Comparison of ENCODE assay signal across 29 cellular contexts in the genomic region with DNA sequence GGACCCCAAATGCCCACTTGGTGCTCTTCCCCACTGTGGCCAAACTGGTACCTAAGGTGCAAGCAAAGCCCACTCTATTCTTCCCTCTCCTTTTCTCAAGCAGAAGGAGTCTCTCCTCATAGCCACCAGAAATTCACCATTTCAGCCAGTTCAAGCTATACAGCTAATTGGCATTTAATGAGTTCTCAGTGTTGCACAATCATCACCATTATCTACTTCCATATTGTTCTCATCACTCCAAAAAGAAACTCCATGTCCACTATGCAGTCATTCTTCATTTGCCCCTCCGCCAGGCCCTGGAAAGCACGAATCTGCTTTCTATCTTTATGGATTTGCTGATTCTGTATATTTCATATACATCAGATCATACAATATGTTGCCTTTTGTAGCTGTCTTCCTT. TPM values are rescaled to one million over a fixed set of nuclear protein-coding genes. Genes with fewer than 3 reads are reported as not detected.
A peak's percentile ranks its signal among the peaks of the same experiment; 100 is the strongest.
DNase-seq lines count a peak whose midpoint lies in the region; ATAC-seq, FAIRE-seq and TF ChIP-seq lines count a peak whose summit lies in the region.
"Had no signal": no experiment of that assay in that cellular context is flagged by ENCODE, and none has a peak within 500 bp of the region (broad histone marks: within the 10 kb centered on the region; RNA-seq: fewer than 3 reads in every experiment).

No MANE protein-coding gene starts in this region.

- TF ChIP-seq CTCF in IMR-90 (conservative IDR thresholded peaks at IDR 0.05; ENCODE audit: low read depth, low read length) (no peak), K562 (IDR thresholded peaks at IDR 0.05 in 2 of 3, conservative IDR thresholded peaks at IDR 0.05 in 1 of 3; ENCODE audit: insufficient read depth in 2 of 3, low read depth in 1 of 3, low read length in 3 of 3) (no peak)

- no peaks in the 10 kb centered on the region for H3K79me2 ChIP-seq in K562 (ENCODE audit: control insufficient read depth, insufficient read depth, low read length)

- no peak overlapping the region for H2AK5ac ChIP-seq in IMR-90 (ENCODE audit: low read depth, low read length)

- H2BK15ac ChIP-seq in IMR-90 (ENCODE audit: low read depth, low read length) = no peak overlapping the region

- peaks cover 0 to 33% (median 17%) of the 10 kb centered on the region in 11 donors for H3K9me3 Mint-ChIP-seq in naive thymus-derived CD4-positive, alpha-beta T cell

- TF ChIP-seq EP300 in Ishikawa (IDR thresholded peaks at IDR 0.05; ENCODE audit: borderline replicate concordance) (no peak), K562 (IDR thresholded peaks at IDR 0.05; ENCODE audit: low read length) (no peak)

- H3K27me3 Mint-ChIP-seq in naive thymus-derived CD4-positive, alpha-beta T cell = peaks cover 4 to 23% (median 16%) of the 10 kb centered on the region in 5 donors

- WGBS in IMR-90 (ENCODE audit: extremely low coverage in 2 of 2, insufficient read length in 1 of 2), 2 experiments = no CpG with 5 or more reads among the region's 2 CpGs
- 31% methylated on average over 2 of the region's 2 CpGs for WGBS in K562 (ENCODE audit: insufficient coverage, low coverage, missing lambda C conversion rate)

- no peak overlapping the region for H3K56ac ChIP-seq in IMR-90 (ENCODE audit: extremely low read depth, insufficient read depth, low read length)

- no peak overlapping the region for H2BK20ac ChIP-seq in IMR-90 (ENCODE audit: low read depth, low read length)

- no peak overlapping the region for H3K4me2 ChIP-seq in IMR-90 (ENCODE audit: low read depth, low read length)
- H3K4me2 ChIP-seq in K562 (ENCODE audit: insufficient read depth, low read length) = no peak overlapping the region
- H3K4me2 ChIP-seq: BLaER1 had no signal

- no TSS peak for BruUV-seq in IMR-90 (replicated peaks; lab: Mats Ljungman, UMichigan)
- no TSS peak for BruUV-seq in K562 (replicated peaks; lab: Mats Ljungman, UMichigan)

- H3K79me1 ChIP-seq in IMR-90 (ENCODE audit: low read depth in 1 of 2, low read length in 2 of 2) = no peaks in the 10 kb centered on the region

- POLR2A ChIA-PET in IMR-90 (lab: Charles Lee; ENCODE audit: unreplicated experiment) = no interaction called here
- POLR2A ChIA-PET in K562 (lab: Yijun Ruan, JAX) = interaction anchor here (0.5 kb wide), 1 partner anchor 508 kb away, joined by 4 read pairs; no protein-coding TSS in a partner anchor
- POLR2A ChIA-PET in naive thymus-derived CD4-positive, alpha-beta T cell (lab: Charles Lee) = no interaction called here

- H2AFZ ChIP-seq in IMR-90 (replicated peaks; ENCODE audit: low read length, poor library complexity) (no peak overlapping the region), K562 (ENCODE audit: low read depth, low read length) (no peak overlapping the region)

- no peak overlapping the region for H4K8ac ChIP-seq in IMR-90 (ENCODE audit: low read depth in 2 of 2, low read length in 2 of 2)

- TF ChIP-seq RAD21 in IMR-90 (IDR thresholded peaks at IDR 0.05; ENCODE audit: low read length) (no peak), Ishikawa (IDR thresholded peaks at IDR 0.05; ENCODE audit: low read depth) (no peak), K562 (CRISPR knock-in tag; conservative IDR thresholded peaks at IDR 0.05 in 1 of 2, IDR thresholded peaks at IDR 0.05 in 1 of 2) (no peak)

- H4K91ac ChIP-seq in IMR-90 (ENCODE audit: insufficient read depth, low read depth, low read length) = no peak overlapping the region

- H2AK9ac ChIP-seq in IMR-90 (replicated peaks; ENCODE audit: low read depth, low read length, poor library complexity) = no peak overlapping the region

- no peaks in the 10 kb centered on the region for H3K9me3 ChIP-seq in IMR-90 (ENCODE audit: control insufficient read depth, insufficient read depth, low read length)
- H3K9me3 ChIP-seq in K562 (replicated peaks; ENCODE audit: control insufficient read depth, insufficient read depth, low read depth, low read length) = no peaks in the 10 kb centered on the region; the same call in none of the 2 replicates
- H3K9me3 ChIP-seq in naive thymus-derived CD4-positive, alpha-beta T cell (ENCODE audit: control insufficient read depth in 2 of 3, low read length in 3 of 3) = no peaks in the 10 kb centered on the region
- H3K9me3 ChIP-seq: BE2C had no signal

- H3K27ac ChIP-seq in IMR-90 (ENCODE audit: insufficient read depth, low read length) = no peak overlapping the region
- no peak overlapping the region for H3K27ac ChIP-seq in K562 (ENCODE audit: extremely low read depth, low read depth, low read length)
- H3K27ac ChIP-seq in naive thymus-derived CD4-positive, alpha-beta T cell (ENCODE audit: low read depth, low read length) = no peak overlapping the region
- H3K27ac ChIP-seq: BLaER1 had no signal

- no peak overlapping the region for H3K27ac Mint-ChIP-seq in naive thymus-derived CD4-positive, alpha-beta T cell
- H3K27ac Mint-ChIP-seq: CD14-positive monocyte; CD4-positive, alpha-beta memory T cell; CD8-positive, alpha-beta memory T cell had no signal

- H4K20me1 ChIP-seq in IMR-90 (ENCODE audit: insufficient read depth, low read length) (no peaks in the 10 kb centered on the region), K562 (replicated peaks; ENCODE audit: control insufficient read depth, insufficient read depth, low read length) (no peaks in the 10 kb centered on the region)
- H4K20me1 ChIP-seq: BLaER1 had no signal

- no peak overlapping the region for H2BK120ac ChIP-seq in IMR-90 (ENCODE audit: low read depth, low read length)

- H3K4me1 ChIP-seq in IMR-90 (ENCODE audit: control insufficient read depth, insufficient read depth, low read length) (no peaks in the 10 kb centered on the region), K562 (replicated peaks in 1 of 2; ENCODE audit: control insufficient read depth in 2 of 2, insufficient read depth in 2 of 2, low read length in 2 of 2) (peaks cover 0 to 12% of the 10 kb centered on the region in 2 experiments; a peak in 2 of 5 replicates)
- H3K4me1 ChIP-seq in naive thymus-derived CD4-positive, alpha-beta T cell (ENCODE audit: control insufficient read depth in 2 of 2, insufficient read depth in 2 of 2, low read length in 2 of 2) = no peaks in the 10 kb centered on the region
- H3K4me1 ChIP-seq: BE2C had no signal

- no peak overlapping the region for H4K5ac ChIP-seq in IMR-90 (ENCODE audit: low read depth, low read length)

- FAIRE-seq in K562 (lab: Jason Lieb, UNC) = no peak
- FAIRE-seq: A204.1, GM12878, GM12892, GM18507, GM19239 had no signal

- H3K9ac ChIP-seq in IMR-90 (ENCODE audit: low read depth, low read length) (no peak overlapping the region), K562 (ENCODE audit: insufficient read depth in 1 of 2, low read depth in 2 of 2, low read length in 2 of 2) (no peak overlapping the region)
- H3K9ac ChIP-seq: BLaER1 had no signal

- DNase-seq in NOMO-1 treated with DMSO at 0.1 percent for 48 hours (lab: John Stamatoyannopoulos, UW; ENCODE audit: unreplicated experiment) (peak; percentile 8), NOMO-1 treated with dmso at 0.1 percent for 144 hours (lab: John Stamatoyannopoulos, UW; ENCODE audit: unreplicated experiment) (no peak), IMR-90 (no peak), K562 (ENCODE audit: extremely low read depth in 1 of 4, low spot score in 3 of 4) (no peak)
- no peak for DNase-seq in activated CD4-positive, alpha-beta T cell treated with anti-CD3 and anti-CD28 coated beads, Interleukin-2, amount 50 U/mL, for 1 hour
- no peak for DNase-seq in naive thymus-derived CD4-positive, alpha-beta T cell
- DNase-seq: 8988T; ACHN; BE2C; C1 segment of cervical spinal cord; CD4-positive, alpha-beta memory T cell; CD4-positive, CD25-positive, alpha-beta regulatory T cell; CD8-positive, alpha-beta memory T cell; COR-L47; DMS 273 treated with DMSO at 0.1 percent for 48 hours; DMS153; DMS53; DMS79; DND-41; EL; GDM1 had no signal

- no peak overlapping the region for H3K18ac ChIP-seq in IMR-90 (ENCODE audit: low read depth, low read length)

- CTCF ChIA-PET in IMR-90 (lab: Yijun Ruan, JAX) (no interaction called here), K562 (lab: Yijun Ruan, JAX; ENCODE audit: low intra/inter-chr PET ratio) (no interaction called here)
- CTCF ChIA-PET in naive thymus-derived CD4-positive, alpha-beta T cell (lab: Charles Lee) = no interaction called here

- H3K36me3 Mint-ChIP-seq in naive thymus-derived CD4-positive, alpha-beta T cell = peaks cover 0 to 16% (median 7%) of the 10 kb centered on the region in 5 donors
- H3K36me3 Mint-ChIP-seq: CD14-positive monocyte; CD4-positive, alpha-beta memory T cell had no signal

- no peaks in the 10 kb centered on the region for H3K36me3 ChIP-seq in IMR-90 (ENCODE audit: control insufficient read depth, insufficient read depth, low read length)
- no peaks in the 10 kb centered on the region for H3K36me3 ChIP-seq in K562 (ENCODE audit: control insufficient read depth, insufficient read depth, low read length)
- no peaks in the 10 kb centered on the region for H3K36me3 ChIP-seq in naive thymus-derived CD4-positive, alpha-beta T cell (ENCODE audit: control insufficient read depth in 2 of 3, insufficient read depth in 3 of 3, low read length in 3 of 3)
- H3K36me3 ChIP-seq: BE2C, BLaER1 had no signal

- H3K4ac ChIP-seq in IMR-90 (ENCODE audit: low read depth, low read length) = no peak overlapping the region

- H3K4me3 ChIP-seq in IMR-90 (ENCODE audit: insufficient read depth, low read depth, low read length) = no peak overlapping the region
- H3K4me3 ChIP-seq in K562 = no peak overlapping the region
- no peak overlapping the region for H3K4me3 ChIP-seq in naive thymus-derived CD4-positive, alpha-beta T cell (ENCODE audit: low read length)
- H3K4me3 ChIP-seq: BLaER1, GM12878 had no signal

- intact Hi-C loops in IMR-90 (cut with micrococcal nuclease) = no loop called here
- intact Hi-C loops in K562 (cut with micrococcal nuclease) = no loop called here
- intact Hi-C loops in naive thymus-derived CD4-positive, alpha-beta T cell (cut with micrococcal nuclease) = no loop called here

- H3K4me1 Mint-ChIP-seq in naive thymus-derived CD4-positive, alpha-beta T cell = no peaks in the 10 kb centered on the region
- H3K4me1 Mint-ChIP-seq: CD4-positive, alpha-beta memory T cell; CD4-positive, CD25-positive, alpha-beta regulatory T cell; CD8-positive, alpha-beta memory T cell had no signal

- peaks cover 5% of the 10 kb centered on the region for H3K27me3 ChIP-seq in IMR-90 (ENCODE audit: control insufficient read depth, insufficient read depth, low read length)
- no peaks in the 10 kb centered on the region for H3K27me3 ChIP-seq in K562 (ENCODE audit: control insufficient read depth in 2 of 2, insufficient read depth in 2 of 2, low read length in 2 of 2)
- no peaks in the 10 kb centered on the region for H3K27me3 ChIP-seq in naive thymus-derived CD4-positive, alpha-beta T cell (ENCODE audit: control insufficient read depth in 2 of 2, insufficient read depth in 2 of 2, low read length in 2 of 2)
- H3K27me3 ChIP-seq: BE2C, BLaER1 had no signal

- dilution Hi-C loops in IMR-90 (cut with HindIII; ENCODE audit: low sequenced_read_pairs, unreplicated experiment) = no loop called here

- no peak overlapping the region for H3K23ac ChIP-seq in IMR-90 (ENCODE audit: low read depth, low read length)

- H2BK5ac ChIP-seq in IMR-90 (ENCODE audit: low read depth, low read length, poor library complexity, severe bottlenecking) = no peak overlapping the region

- no peak overlapping the region for H3K14ac ChIP-seq in IMR-90 (replicated peaks; ENCODE audit: low read depth, low read length)

- H3K4me3 Mint-ChIP-seq in naive thymus-derived CD4-positive, alpha-beta T cell = no peak overlapping the region
- H3K4me3 Mint-ChIP-seq: CD14-positive monocyte; CD4-positive, alpha-beta memory T cell; CD4-positive, CD25-positive, alpha-beta regulatory T cell; CD8-positive, alpha-beta memory T cell had no signal

- ATAC-seq in IMR-90 (ENCODE audit: low read depth) = no peak
- ATAC-seq in K562 = no peak
- no peak for ATAC-seq in naive thymus-derived CD4-positive, alpha-beta T cell
- ATAC-seq: GM12878 had no signal

- in situ Hi-C loops in IMR-90 (cut with MboI; ENCODE audit: low sequenced_read_pairs) = no loop called here
- in situ Hi-C loops in K562 (cut with MboI) = no loop called here

- H3K9me1 ChIP-seq in IMR-90 (ENCODE audit: insufficient read depth, low read length) (no peaks in the 10 kb centered on the region), K562 (ENCODE audit: control insufficient read depth, insufficient read depth, low read length) (no peaks in the 10 kb centered on the region)

- TF ChIP-seq POLR2A in IMR-90 (IDR thresholded peaks at IDR 0.05; ENCODE audit: low read depth, low read length) (no peak), K562 (conservative IDR thresholded peaks at IDR 0.05) (no peak)

RNA-seq across cellular contexts. Expression of a gene that starts 9.9 kb away (rescaled TPM):
- total RNA-seq in IMR-90 (2012; rRNA removed) (7.2 and 9.7 TPM in 2 replicates), K562 (2014; rRNA removed) (7.0 and 7.6 TPM in 2 replicates), K562 (2014; rRNA removed; fragmentation: Illumina TruSeq; extraction: Trizol) (14.4 and 17.5 TPM in 2 replicates), K562 (2015; rRNA removed; fragmentation: Illumina TruSeq; extraction: Trizol) (9.5 and 10.4 TPM in 2 replicates), K562 (2021) (15.2 and 16.1 TPM in 2 replicates)
- polyA plus RNA-seq in IMR-90 (2012; rRNA removed) (3.8 and 4.7 TPM in 2 replicates), K562 (2011; rRNA removed) (13.7 and 21.3 TPM in 2 replicates), K562 (2014; fragmentation: Illumina TruSeq; extraction: Trizol) (17.5 and 22.6 TPM in 2 replicates), K562 (2014; fragmentation: Nextera tagmentation; extraction: Ambion mirVana) (10 to 100 TPM; 35.4 to 35.8 TPM), K562 (2014; rRNA removed) (12.1 and 14.9 TPM in 2 replicates)
- polyA plus RNA-seq in IMR-90 (2012; cell fraction: cytosol; rRNA removed) = 0.14 and 1.1 TPM in 2 replicates
- polyA plus RNA-seq in IMR-90 (2012; cell fraction: nucleus; rRNA removed; ENCODE audit: low replicate concordance) = 0.04 and 1.7 TPM in 2 replicates
- 6.2 and 23.0 TPM in 2 replicates for total RNA-seq in K562 (2011; cell fraction: chromatin; rRNA removed; ENCODE audit: low replicate concordance)
- total RNA-seq in K562 (2011; cell fraction: nucleolus; rRNA removed) = 1.0 and 1.4 TPM in 2 replicates
- 3.1 and 4.4 TPM in 2 replicates for total RNA-seq in K562 (2011; cell fraction: nucleoplasm; rRNA removed)
- polyA plus RNA-seq in K562 (2011; cell fraction: cytosol; rRNA removed) = 2.3 and 4.5 TPM in 2 replicates
- 3.9 and 5.5 TPM in 2 replicates for polyA plus RNA-seq in K562 (2011; cell fraction: nucleus; rRNA removed)
- polyA plus RNA-seq in K562 (2012) = 11.6 and 11.7 TPM in 2 replicates
- 16.7 and 17.6 TPM in 2 replicates for polyA minus RNA-seq in K562 (2011; rRNA and poly(A)+ RNA removed)
- 5.9 and 7.6 TPM in 2 replicates for polyA minus RNA-seq in K562 (2011; cell fraction: cytosol; rRNA and poly(A)+ RNA removed)
- 4.4 and 7.7 TPM in 2 replicates for polyA minus RNA-seq in K562 (2011; cell fraction: nucleus; rRNA and poly(A)+ RNA removed)
- total RNA-seq in naive thymus-derived CD4-positive, alpha-beta T cell = 10 to 100 TPM in 4 of 5 experiments, 1 to 10 TPM in 1; 6.8 to 16.5 (median 11.5) TPM
- 10 to 100 TPM; 16.3 to 20.1 TPM for polyA plus RNA-seq in naive thymus-derived CD4-positive, alpha-beta T cell
